Comparison of ENCODE assay signal across 25 cellular contexts in genomic region chr16:88540346-88540977, GRCh38. TPM values are rescaled to one million over a fixed set of nuclear protein-coding genes. Genes with fewer than 3 reads are reported as not detected.
DNase-seq lines count a peak whose midpoint lies in the region; ATAC-seq, FAIRE-seq and TF ChIP-seq lines count a peak whose summit lies in the region.
"Had no signal": no experiment of that assay in that cellular context is flagged by ENCODE, and none has a peak within 500 bp of the region (broad histone marks: within the 10 kb centered on the region; RNA-seq: fewer than 3 reads in every experiment).

No MANE protein-coding gene starts in this region.

- no peak overlapping the region for H4K8ac ChIP-seq in H1 (ENCODE audit: extremely low read depth, insufficient read depth, low read length)

- no peak overlapping the region for H2AK5ac ChIP-seq in H1 (ENCODE audit: low read depth, low read length)

- H3K4me3 ChIP-seq in BE2C (ENCODE audit: low read depth, low read length) (no peak overlapping the region), H1 (ENCODE audit: extremely low read depth in 1 of 4, insufficient read depth in 2 of 4, low read depth in 3 of 4, low read length in 4 of 4) (no peak overlapping the region), small intestine (ENCODE audit: low read depth in 1 of 2, low read length in 2 of 2) (no peak overlapping the region)
- H3K4me3 ChIP-seq: adrenal gland, GM23248, skin epidermis, vagina had no signal

- peak overlapping the region; percentile 10 for H4K91ac ChIP-seq in H1 (replicated peaks; ENCODE audit: insufficient read length, low read length)

- no peak overlapping the region for H2BK15ac ChIP-seq in H1 (ENCODE audit: low read length)

- H3K14ac ChIP-seq in H1 (ENCODE audit: insufficient read length) = no peak overlapping the region

- peak overlapping the region; percentile 17; the same call in 1 of the 2 replicates for H2BK12ac ChIP-seq in H1 (ENCODE audit: low read depth, low read length)

- H3K79me1 ChIP-seq in H1 (ENCODE audit: low read depth, low read length) = no peaks in the 10 kb centered on the region

- no peak overlapping the region for H2AFZ ChIP-seq in H1 (ENCODE audit: low read length)
- H2AFZ ChIP-seq: GM23248 had no signal

- peaks cover 9% of the 10 kb centered on the region for H3K9me3 ChIP-seq in BE2C
- H3K9me3 ChIP-seq in H1 (ENCODE audit: insufficient read depth in 2 of 2, low read depth in 1 of 2, low read length in 1 of 2) = peaks cover 8 to 16% of the 10 kb centered on the region in 2 experiments; a peak in 3 of 4 replicates
- H3K9me3 ChIP-seq in small intestine (ENCODE audit: control insufficient read depth, low read depth) = no peaks in the 10 kb centered on the region
- H3K9me3 ChIP-seq: vagina had no signal

- H3K27me3 ChIP-seq in BE2C (peaks cover 20% of the 10 kb centered on the region), H1 (replicated peaks in 1 of 4; ENCODE audit: control insufficient read depth in 3 of 4, extremely low read depth in 1 of 4, insufficient read depth in 3 of 4, low read length in 3 of 4) (peaks cover 0 to 8% (median 1%) of the 10 kb centered on the region in 4 experiments; a peak in 3 of 7 replicates), small intestine (ENCODE audit: control insufficient read depth in 2 of 2, insufficient read depth in 2 of 2, low read length in 2 of 2) (peaks cover 0 to 16% of the 10 kb centered on the region in 2 donors)
- H3K27me3 ChIP-seq: adrenal gland, vagina had no signal

- no peaks in the 10 kb centered on the region for H3K36me3 ChIP-seq in BE2C
- H3K36me3 ChIP-seq in H1 (ENCODE audit: control insufficient read depth in 2 of 4, insufficient read depth in 4 of 4, low read length in 3 of 4) = no peaks in the 10 kb centered on the region
- H3K36me3 ChIP-seq in small intestine (ENCODE audit: control insufficient read depth in 2 of 2, insufficient read depth in 2 of 2, low read length in 2 of 2) = peaks cover 0 to 2% of the 10 kb centered on the region in 2 donors
- H3K36me3 ChIP-seq: adrenal gland, vagina had no signal

- H3K27ac ChIP-seq in H1 (ENCODE audit: low read depth, low read length) = no peak overlapping the region
- no peak overlapping the region for H3K27ac ChIP-seq in small intestine (ENCODE audit: low read depth in 1 of 2, low read length in 1 of 2)
- H3K27ac ChIP-seq: adrenal gland, GM23248, skin epidermis, vagina had no signal

- H3K4me1 ChIP-seq in BE2C (no peaks in the 10 kb centered on the region), H1 (replicated peaks in 1 of 4; ENCODE audit: control insufficient read depth in 3 of 4, insufficient read depth in 4 of 4, low read length in 3 of 4) (peaks cover 0 to 8% (median 3%) of the 10 kb centered on the region in 4 experiments; a peak in 2 of 7 replicates), small intestine (ENCODE audit: control insufficient read depth in 2 of 2, insufficient read depth in 1 of 2, low read depth in 1 of 2, low read length in 1 of 2) (peaks cover 0 to 3% of the 10 kb centered on the region in 2 donors)

- no peak overlapping the region for H4K5ac ChIP-seq in H1 (ENCODE audit: insufficient read length, low read depth, low read length)

- H4K20me1 ChIP-seq in H1 (replicated peaks in 1 of 2; ENCODE audit: control insufficient read depth in 1 of 2, insufficient read depth in 2 of 2, low read length in 2 of 2) = peaks cover 0 to 4% of the 10 kb centered on the region in 2 experiments

- FAIRE-seq in H1 (lab: Jason Lieb, UNC) (no peak), small intestine (lab: Jason Lieb, UNC) (no peak)

- no peak overlapping the region for H3K56ac ChIP-seq in H1 (replicated peaks; ENCODE audit: insufficient read length, low read depth, low read length)

- H2BK20ac ChIP-seq in H1 (ENCODE audit: low read length) = 0 out of 2 replicates have a peak overlapping the region, but pooled peaks have one; percentile 61

- TF ChIP-seq POLR2A in H1 (IDR thresholded peaks at IDR 0.05; ENCODE audit: control extremely low read depth in 1 of 2, low read depth in 2 of 2, low read length in 2 of 2) = no peak

- H2BK120ac ChIP-seq in H1 (replicated peaks; ENCODE audit: low read depth, low read length) = no peak overlapping the region

- CTCF ChIA-PET in H1 (lab: Charles Lee; ENCODE audit: partially characterized antibody) = interaction anchor here (0.6 to 4.5 kb wide), 13 partner anchors 10 to 195 kb away, joined by 3 to 36 read pairs (median 5); no protein-coding TSS in a partner anchor

- TF ChIP-seq CTCF in BE2C (IDR thresholded peaks at IDR 0.05; ENCODE audit: low read depth, low read length) (no peak), H1 (IDR thresholded peaks at IDR 0.05; ENCODE audit: control extremely low read depth in 1 of 3, insufficient read depth in 1 of 3, low read depth in 1 of 3, low read length in 3 of 3) (no peak)

- H2BK5ac ChIP-seq in H1 (ENCODE audit: low read depth, low read length) = no peak overlapping the region

- no peaks in the 10 kb centered on the region; the same call in 1 of the 2 replicates for H3K23me2 ChIP-seq in H1 (ENCODE audit: low read depth, low read length)

- 0 out of 4 replicates have a peak overlapping the region, but pooled peaks of 1 of the 2 experiments have one; percentile 11 for H3K4me2 ChIP-seq in H1 (ENCODE audit: insufficient read depth in 1 of 2, low read depth in 2 of 2, low read length in 2 of 2)

- no peaks in the 10 kb centered on the region for H3K79me2 ChIP-seq in H1 (ENCODE audit: control insufficient read depth in 1 of 2, insufficient read depth in 2 of 2, low read length in 2 of 2)

- DNase-seq in BE2C (peak; percentile 11), HT-29 (ENCODE audit: low spot score) (peak; percentile 29), H1 (ENCODE audit: low read depth in 1 of 2, low spot score in 2 of 2) (no peak), small intestine (peak; percentile 90), sciatic nerve (ENCODE audit: low spot score) (no peak), NCI-H2227 treated with DMSO at 0.1 percent for 48 hours (lab: John Stamatoyannopoulos, UW) (no peak), NCI-H2081 treated with DMSO at 0.1 percent for 48 hours (lab: John Stamatoyannopoulos, UW) (no peak)
- DNase-seq: activated CD4-positive, alpha-beta T cell treated with anti-CD3 and anti-CD28 coated beads, Interleukin-2, amount 50 U/mL, for 48 hours; activated naive CD4-positive, alpha-beta T cell treated with Interleukin-2 at 50 U/mL for 16 hours; adrenal gland; C1 segment of cervical spinal cord; DMS79 treated with DMSO at 0.1 percent for 48 hours; GDM1; GM23248; hypothalamus; mammary epithelial cell; NCI-H1092; NCI-H1694; NCI-H510A treated with DMSO at 0.1 percent for 48 hours; SIG-M5; stimulated activated CD8-positive, alpha-beta memory T cell treated with anti-CD3 and anti-CD28 coated beads, Interleukin-4, amount 100 ng/mL, for 48 hours; stimulated activated naive CD8-positive, alpha-beta T cell treated with anti-CD3 and anti-CD28 coated beads, Interleukin-15, amount 100 ng/mL, for 72 hours had no signal

- H3K4ac ChIP-seq in H1 (replicated peaks; ENCODE audit: insufficient read length, low read depth, low read length) = no peak overlapping the region

- no peak for TF ChIP-seq RAD21 in H1 (IDR thresholded peaks at IDR 0.05 in 1 of 2, conservative IDR thresholded peaks at IDR 0.05 in 1 of 2; ENCODE audit: low read depth in 2 of 2, low read length in 2 of 2)

- no peak for ATAC-seq in sciatic nerve
- ATAC-seq: activated CD4-positive, CD25-positive, alpha-beta regulatory T cell treated with anti-CD3 and anti-CD28 coated beads, Interleukin-2, amount 50 U/mL, for 24 hours; stimulated activated naive CD8-positive, alpha-beta T cell treated with anti-CD3 and anti-CD28 coated beads, Interleukin-15, amount 100 ng/mL, for 72 hours had no signal

- no peak overlapping the region; the same call in 1 of the 2 replicates for H3K18ac ChIP-seq in H1 (ENCODE audit: extremely low read depth, low read length)

- intact Hi-C loops in sciatic nerve (cut with DNase I) = no loop called here

- H3K9ac ChIP-seq in H1 (replicated peaks in 1 of 4; ENCODE audit: extremely low read depth in 1 of 4, low read depth in 3 of 4, low read length in 3 of 4) = no peak overlapping the region
- H3K9ac ChIP-seq: GM23248 had no signal

- no peak for TF ChIP-seq EP300 in H1 (IDR thresholded peaks at IDR 0.05; ENCODE audit: borderline replicate concordance in 1 of 2, low read depth in 2 of 2, low read length in 2 of 2)

- H3K23ac ChIP-seq in H1 (ENCODE audit: insufficient read length) = no peak overlapping the region

- 80% methylated on average over 20 of the region's 20 CpGs; no CpG with 5 or more reads in 1 of the 2 experiments for WGBS in H1 (ENCODE audit: extremely low coverage in 1 of 2, insufficient coverage in 1 of 2, insufficient read length in 1 of 2, insufficient replicate concordance in 2 of 2, low coverage in 1 of 2, low lambda C conversion rate in 2 of 2, missing lambda C conversion rate in 1 of 2), 2 experiments
- WGBS in small intestine, 3 donors = 23 to 55% (median 37%) methylated on average over 19 to 20 of the region's 20 CpGs

- POLR2A ChIA-PET in H1 (lab: Charles Lee; ENCODE audit: partially characterized antibody) = interaction anchor here (0.9 kb wide), 1 partner anchor 8 kb away, joined by 4 read pairs; no protein-coding TSS in a partner anchor

TF ChIP-seq in H1, 55 proteins besides CTCF, POLR2A, EP300 and RAD21 (continues in another document):
- no peak for TF ChIP-seq CTBP2 (IDR thresholded peaks at IDR 0.05; ENCODE audit: borderline replicate concordance, insufficient read depth, insufficient read length, low read length)

RNA-seq across cellular contexts. Expression of gene ZC3H18, which starts 29.7 kb away (rescaled TPM):
- 108 TPM for polyA plus RNA-seq in BE2C (2012; ENCODE audit: insufficient read depth, insufficient read length, low read depth)
- 20.2 and 28.9 TPM in 2 replicates for total RNA-seq in HT-29 (2014; rRNA removed; shearing (Covaris generic))
- 70.3 and 73.2 TPM in 2 replicates for total RNA-seq in H1 (2021; fragmentation: NEBNext Ultra II Directional; extraction: Animal tissue kit (Norgen Biotek cat#: 25700))
- 12.1 and 19.2 TPM in 2 replicates for polyA plus RNA-seq in H1 (2011; rRNA removed)
- polyA plus RNA-seq in H1 (2011; cell fraction: cytosol; rRNA removed) = 17.0 TPM
- polyA plus RNA-seq in H1 (2011; cell fraction: nucleus; rRNA removed) = 42.7 TPM
- 44.2 to 48.4 TPM (median 46.4 TPM) in 4 replicates for polyA plus RNA-seq in H1 (2012, experiment 1 of 2)
- polyA plus RNA-seq in H1 (2012, experiment 2 of 2) = 35.2 TPM
- 47.2 TPM for polyA plus RNA-seq in H1 (2013, experiment 1 of 2)
- 44.5 TPM for polyA plus RNA-seq in H1 (2013, experiment 2 of 2)
- 6.4 and 11.1 TPM in 2 replicates for polyA minus RNA-seq in H1 (2011; rRNA and poly(A)+ RNA removed)
- 19.7 TPM for polyA minus RNA-seq in H1 (2011; cell fraction: cytosol; rRNA and poly(A)+ RNA removed)
- 18.5 TPM for polyA minus RNA-seq in H1 (2011; cell fraction: nucleus; rRNA and poly(A)+ RNA removed)
- polyA plus RNA-seq in small intestine = 10 to 100 TPM; 19.7 to 31.5 (median 24.9) TPM
- total RNA-seq in sciatic nerve = 46.9 TPM

Comparison
In these comparisons a context has a peak if more than half of its experiments do, and no peak if none do; other contexts are left out.
1. DNase-seq: peak in BE2C (single experiment), HT-29 (single experiment) and small intestine (single experiment); none in H1 (0 of 2), sciatic nerve (single experiment), NCI-H2227 treated with DMSO at 0.1 percent for 48 hours (single experiment) and NCI-H2081 treated with DMSO at 0.1 percent for 48 hours (single experiment).